In the genomic region with DNA sequence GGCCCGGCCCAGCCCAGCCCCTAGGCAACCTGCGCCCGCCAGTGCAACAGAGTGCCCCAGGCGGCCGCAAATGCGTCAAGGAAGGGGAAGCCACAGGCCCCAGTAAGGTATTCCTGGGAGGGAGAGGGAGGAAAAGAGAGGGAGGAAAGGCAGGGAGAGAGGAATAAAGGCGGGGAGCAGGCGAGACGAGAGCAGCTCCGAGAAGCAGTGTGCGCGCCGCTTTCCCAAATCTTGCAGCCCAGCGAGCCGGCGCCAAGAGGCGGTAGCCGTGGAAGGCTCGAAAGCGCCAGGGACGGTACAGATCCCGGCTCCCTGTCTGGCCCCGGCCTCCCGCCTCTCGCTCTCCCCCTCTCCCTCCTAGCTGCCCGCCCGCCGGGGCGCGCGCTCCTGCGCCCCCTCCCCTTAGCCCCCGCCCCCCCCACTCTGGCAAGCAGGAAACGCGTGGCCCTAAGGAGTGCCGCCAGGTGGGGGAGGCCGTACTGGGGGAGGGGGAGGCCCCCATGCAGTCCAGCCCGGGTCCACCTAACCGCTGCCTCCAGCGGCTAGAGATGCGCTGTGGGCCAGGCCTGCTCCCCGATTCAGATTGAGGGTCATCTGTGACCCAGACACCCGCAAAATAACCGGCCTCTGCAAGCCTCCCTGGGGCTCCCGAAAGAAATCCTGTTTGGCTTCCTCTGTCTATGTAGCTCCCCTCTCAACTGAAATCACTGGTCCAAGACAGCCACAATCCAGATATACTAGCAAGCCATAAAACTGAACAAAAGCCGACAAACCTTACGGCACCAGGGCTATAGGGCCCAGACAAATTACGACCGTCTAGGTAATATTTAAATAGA, we compare ENCODE assay signal across 8 cellular contexts. TPM values are rescaled to one million over a fixed set of nuclear protein-coding genes. Genes with fewer than 3 reads are reported as not detected.
DNase-seq lines count a peak whose midpoint lies in the region; ATAC-seq and TF ChIP-seq lines count a peak whose summit lies in the region.

No MANE protein-coding gene starts in this region.

- H3K9me3 ChIP-seq in psoas muscle (no peaks in the 10 kb centered on the region), body of pancreas (no peaks in the 10 kb centered on the region)

- H3K9me3 Mint-ChIP-seq in endothelial cell (ENCODE audit: unreplicated experiment): no peaks in the 10 kb centered on the region
- H3K9me3 Mint-ChIP-seq in activated T-helper 17 cell treated with anti-CD3 and anti-CD28 coated beads, Interleukin-2, amount 50 U/mL, for 72 hours: no peaks in the 10 kb centered on the region

- no peak for TF ChIP-seq POLR2A in body of pancreas (IDR thresholded peaks at IDR 0.05)

- no peak overlapping the region for H3K27ac Mint-ChIP-seq in endothelial cell (ENCODE audit: unreplicated experiment)
- no peak overlapping the region for H3K27ac Mint-ChIP-seq in activated T-helper 17 cell treated with anti-CD3 and anti-CD28 coated beads, Interleukin-2, amount 50 U/mL, for 72 hours

- no peaks in the 10 kb centered on the region for H3K27me3 ChIP-seq in psoas muscle (ENCODE audit: insufficient read depth in 3 of 3, low read length in 2 of 3)
- H3K27me3 ChIP-seq in body of pancreas: peaks cover 5 to 92% of the 10 kb centered on the region in 2 donors

- H3K4me3 Mint-ChIP-seq in endothelial cell (ENCODE audit: unreplicated experiment): peak overlapping the region; percentile 51
- no peak overlapping the region for H3K4me3 Mint-ChIP-seq in activated T-helper 17 cell treated with anti-CD3 and anti-CD28 coated beads, Interleukin-2, amount 50 U/mL, for 72 hours

- TF ChIP-seq CTCF in endothelial cell (IDR thresholded peaks at IDR 0.05; ENCODE audit: unreplicated experiment) (no peak), psoas muscle (IDR thresholded peaks at IDR 0.05) (no peak), GM13976 (IDR thresholded peaks at IDR 0.05; ENCODE audit: borderline replicate concordance, control extremely low read depth, extremely low read depth, insufficient read depth, missing control alignments) (no peak), body of pancreas (IDR thresholded peaks at IDR 0.05) (no peak)

- peaks cover 31% of the 10 kb centered on the region for H3K27me3 Mint-ChIP-seq in endothelial cell (ENCODE audit: unreplicated experiment)
- H3K27me3 Mint-ChIP-seq in activated T-helper 17 cell treated with anti-CD3 and anti-CD28 coated beads, Interleukin-2, amount 50 U/mL, for 72 hours: peaks cover 50% of the 10 kb centered on the region

- H3K27ac ChIP-seq in psoas muscle: peak overlapping the region; percentile 92
- H3K27ac ChIP-seq in body of pancreas: no peak overlapping the region

- DNase-seq in ELR (ENCODE audit: low read depth) (peak; percentile 91), NCI-H1105 (lab: John Stamatoyannopoulos, UW) (peak; percentile 78), endothelial cell (ENCODE audit: low spot score) (no peak), psoas muscle (peak in 1 of 2 donors; percentile 70), GM13976 (ENCODE audit: low spot score) (no peak), body of pancreas (no peak)

- H3K36me3 Mint-ChIP-seq in endothelial cell (ENCODE audit: low read depth, unreplicated experiment): peaks cover 4% of the 10 kb centered on the region
- peaks cover 22% of the 10 kb centered on the region for H3K36me3 Mint-ChIP-seq in activated T-helper 17 cell treated with anti-CD3 and anti-CD28 coated beads, Interleukin-2, amount 50 U/mL, for 72 hours (ENCODE audit: low read depth)

- in situ Hi-C loops in GM13976 (cut with MboI; ENCODE audit: low sequenced_read_pairs, unreplicated experiment): loop anchor here (10.0 to 25.0 kb wide), 2 partner anchors 658 to 1305 kb away; no protein-coding TSS in a partner anchor

- peaks cover 43% of the 10 kb centered on the region for H3K4me1 Mint-ChIP-seq in endothelial cell (ENCODE audit: unreplicated experiment)
- peaks cover 18% of the 10 kb centered on the region for H3K4me1 Mint-ChIP-seq in activated T-helper 17 cell treated with anti-CD3 and anti-CD28 coated beads, Interleukin-2, amount 50 U/mL, for 72 hours

- no peaks in the 10 kb centered on the region for H3K36me3 ChIP-seq in psoas muscle (ENCODE audit: insufficient read depth in 1 of 2, low read depth in 1 of 2)
- no peaks in the 10 kb centered on the region for H3K36me3 ChIP-seq in body of pancreas (replicated peaks in 1 of 2; ENCODE audit: insufficient read depth in 1 of 2, low read depth in 2 of 2)

- ATAC-seq in psoas muscle (no peak), body of pancreas (no peak), HG03159 (IDR thresholded peaks at IDR 0.05; ENCODE audit: unreplicated experiment) (no peak)
- no peak for ATAC-seq in activated T-helper 17 cell treated with anti-CD3 and anti-CD28 coated beads, Interleukin-2, amount 50 U/mL, for 72 hours (replicated peaks)

- H3K4me1 ChIP-seq in psoas muscle (peaks cover 14% of the 10 kb centered on the region), body of pancreas (peaks cover 30% of the 10 kb centered on the region)

- intact Hi-C loops in psoas muscle (cut with DNase I) (loop anchor here (1.0 to 10.0 kb wide), 4 partner anchors 965 to 1605 kb away; a partner anchor contains a TSS), body of pancreas (cut with DNase I) (loop anchor here (10.0 kb wide), 1 partner anchor 315 kb away; no protein-coding TSS in a partner anchor)

- WGBS in psoas muscle, 3 donors: 4 to 8% (median 7%) methylated on average over 25 to 49 of the region's 49 CpGs
- 6% methylated on average over 21 to 47 of the region's 49 CpGs for WGBS in body of pancreas, 2 donors

- H3K4me3 ChIP-seq in psoas muscle (peak overlapping the region; percentile 79), body of pancreas (no peak overlapping the region)

RNA-seq across cellular contexts. Expression of a gene that starts 4.2 kb away (rescaled TPM):
- not detected for total RNA-seq in endothelial cell (ENCODE audit: unreplicated experiment)
- total RNA-seq in psoas muscle: 10 to 100 TPM in 2 of 4 donors, under 1 TPM in 1, not detected in 1; 0.81 to 34.3 (median 19.2) TPM
- polyA plus RNA-seq in psoas muscle: 10 to 100 TPM; 17.2 to 77.5 (median 32.0) TPM
- total RNA-seq in activated T-helper 17 cell treated with anti-CD3 and anti-CD28 coated beads, Interleukin-2, amount 50 U/mL, for 72 hours: not detected
- total RNA-seq in body of pancreas: under 1 TPM in 1 of 2 donors, not detected in 1; 0.52 TPM

RNA-seq across cellular contexts. Expression of a gene that starts 4.5 kb away (rescaled TPM):
- total RNA-seq in endothelial cell (ENCODE audit: unreplicated experiment): 0.80 TPM
- 10 to 100 TPM in 1 of 4 donors, 1 to 10 TPM in 1, under 1 TPM in 1, not detected in 1; 0.81 to 19.9 (median 4.9) TPM for total RNA-seq in psoas muscle
- 10 to 100 TPM; 13.8 to 55.9 (median 18.2) TPM for polyA plus RNA-seq in psoas muscle
- not detected for total RNA-seq in activated T-helper 17 cell treated with anti-CD3 and anti-CD28 coated beads, Interleukin-2, amount 50 U/mL, for 72 hours
- not detected for total RNA-seq in body of pancreas

RNA-seq across cellular contexts. Expression of a gene that starts 13.4 kb away (rescaled TPM):
- total RNA-seq in endothelial cell (ENCODE audit: unreplicated experiment) (not detected), psoas muscle (1 to 10 TPM; 4.7 to 8.4 (median 6.7) TPM), body of pancreas (under 1 TPM; 0.26 to 0.66 TPM)
- polyA plus RNA-seq in psoas muscle: 10 to 100 TPM in 1 of 3 donors, 1 to 10 TPM in 2; 2.9 to 10.2 (median 6.2) TPM
- total RNA-seq in activated T-helper 17 cell treated with anti-CD3 and anti-CD28 coated beads, Interleukin-2, amount 50 U/mL, for 72 hours: not detected

RNA-seq across cellular contexts. Expression of a gene that starts 15.2 kb away (rescaled TPM):
- total RNA-seq in endothelial cell (ENCODE audit: unreplicated experiment) (not detected), psoas muscle (1 to 10 TPM in 1 of 4 donors, not detected in 3; 1.1 TPM), body of pancreas (not detected)
- under 1 TPM; 0.08 to 0.90 (median 0.25) TPM for polyA plus RNA-seq in psoas muscle
- not detected for total RNA-seq in activated T-helper 17 cell treated with anti-CD3 and anti-CD28 coated beads, Interleukin-2, amount 50 U/mL, for 72 hours

RNA-seq across cellular contexts. Expression of a gene that starts 17.5 kb away (rescaled TPM):
- total RNA-seq in endothelial cell (ENCODE audit: unreplicated experiment) (0.13 TPM), psoas muscle (1 to 10 TPM; 3.3 to 5.6 (median 4.2) TPM), body of pancreas (1 to 10 TPM in 1 of 2 donors, not detected in 1; 1.6 TPM)
- 1 to 10 TPM in 1 of 3 donors, under 1 TPM in 2; 0.65 to 2.6 (median 0.97) TPM for polyA plus RNA-seq in psoas muscle
- total RNA-seq in activated T-helper 17 cell treated with anti-CD3 and anti-CD28 coated beads, Interleukin-2, amount 50 U/mL, for 72 hours: not detected

Comparison
In these comparisons a context has a peak if more than half of its experiments do, and no peak if none do; other contexts are left out.
1. DNase-seq: peak in ELR (single experiment) and NCI-H1105 (single experiment); none in endothelial cell (single experiment), GM13976 (single experiment) and body of pancreas (0 of 4).